ENCODE assay signal across 12 cellular contexts in genomic region chr6:42774201-42774600, GRCh38. TPM values are rescaled to one million over a fixed set of nuclear protein-coding genes. Genes with fewer than 3 reads are reported as not detected.
DNase-seq lines count a peak whose midpoint lies in the region; ATAC-seq lines count a peak whose summit lies in the region.
"Had no signal": no experiment of that assay in that cellular context is flagged by ENCODE, and none has a peak within 500 bp of the region (broad histone marks: within the 10 kb centered on the region; RNA-seq: fewer than 3 reads in every experiment).

No MANE protein-coding gene starts in this region.

- peak overlapping the region; percentile 23 for H3K27ac ChIP-seq in epithelial cell of prostate

- peak overlapping the region; percentile 99 for H3K27ac Mint-ChIP-seq in IgD-negative memory B cell
- H3K27ac Mint-ChIP-seq in activated CD4-positive, alpha-beta T cell treated with anti-CD3 and anti-CD28 coated beads, Interleukin-2, amount 10 ng/mL, durations not matched to agents 7 days and 5 days: peak overlapping the region; percentile 88
- H3K27ac Mint-ChIP-seq in stimulated activated naive B cell treated with anti-CD40 and anti-IgM and Interleukin-4, amounts not matched to agents 10 μg/mL and 1 μg/mL and 100 μg/mL, for 72 hours: peak overlapping the region; percentile 98
- H3K27ac Mint-ChIP-seq: nephron progenitor cell had no signal

- DNase-seq in activated CD4-positive, alpha-beta T cell treated with anti-CD3 and anti-CD28 coated beads, Interleukin-2, amount 10 ng/mL, durations not matched to agents 7 days and 5 days: peak; percentile 39
- no peak for DNase-seq in epithelial cell of prostate (ENCODE audit: low read depth, low spot score)
- no peak for DNase-seq in stimulated activated naive B cell treated with anti-CD40 and anti-IgM and Interleukin-4, amounts not matched to agents 10 μg/mL and 1 μg/mL and 100 μg/mL, for 72 hours
- no peak for DNase-seq in NCI-H82 treated with DMSO at 0.1 percent for 48 hours (lab: John Stamatoyannopoulos, UW; ENCODE audit: unreplicated experiment)
- no peak for DNase-seq in NCI-H1105 treated with DMSO at 0.1 percent for 48 hours (lab: John Stamatoyannopoulos, UW)
- DNase-seq: aorta, Caco-2, NCI-H1694, nephron progenitor cell had no signal

- no peaks in the 10 kb centered on the region for H3K36me3 Mint-ChIP-seq in IgD-negative memory B cell
- peaks cover 27% of the 10 kb centered on the region for H3K36me3 Mint-ChIP-seq in activated CD4-positive, alpha-beta T cell treated with anti-CD3 and anti-CD28 coated beads, Interleukin-2, amount 10 ng/mL, durations not matched to agents 7 days and 5 days (ENCODE audit: low read depth)
- H3K36me3 Mint-ChIP-seq in stimulated activated naive B cell treated with anti-CD40 and anti-IgM and Interleukin-4, amounts not matched to agents 10 μg/mL and 1 μg/mL and 100 μg/mL, for 72 hours: peaks cover 5 to 8% of the 10 kb centered on the region in 2 donors

- ATAC-seq in stimulated activated naive B cell treated with anti-CD40 and anti-IgM and Interleukin-4, amounts not matched to agents 10 μg/mL and 1 μg/mL and 100 μg/mL, for 72 hours (replicated peaks): no peak
- ATAC-seq in HG03378 (IDR thresholded peaks at IDR 0.05; ENCODE audit: unreplicated experiment): no peak

- peak overlapping the region; percentile 81 to 93 (median 88) for H3K4me3 Mint-ChIP-seq in IgD-negative memory B cell
- H3K4me3 Mint-ChIP-seq in activated CD4-positive, alpha-beta T cell treated with anti-CD3 and anti-CD28 coated beads, Interleukin-2, amount 10 ng/mL, durations not matched to agents 7 days and 5 days: peak overlapping the region; percentile 72
- peak overlapping the region; percentile 80 to 81 for H3K4me3 Mint-ChIP-seq in stimulated activated naive B cell treated with anti-CD40 and anti-IgM and Interleukin-4, amounts not matched to agents 10 μg/mL and 1 μg/mL and 100 μg/mL, for 72 hours
- H3K4me3 Mint-ChIP-seq: nephron progenitor cell had no signal

- H3K4me1 Mint-ChIP-seq in IgD-negative memory B cell: peaks cover 52 to 60% (median 58%) of the 10 kb centered on the region in 3 donors
- peaks cover 75% of the 10 kb centered on the region for H3K4me1 Mint-ChIP-seq in activated CD4-positive, alpha-beta T cell treated with anti-CD3 and anti-CD28 coated beads, Interleukin-2, amount 10 ng/mL, durations not matched to agents 7 days and 5 days
- peaks cover 49 to 66% of the 10 kb centered on the region in 2 donors for H3K4me1 Mint-ChIP-seq in stimulated activated naive B cell treated with anti-CD40 and anti-IgM and Interleukin-4, amounts not matched to agents 10 μg/mL and 1 μg/mL and 100 μg/mL, for 72 hours

- CTCF ChIA-PET in activated CD4-positive, alpha-beta T cell treated with anti-CD3 and anti-CD28 coated beads, Interleukin-2, amount 10 ng/mL, durations not matched to agents 7 days and 5 days (lab: Charles Lee): no interaction called here

- no peaks in the 10 kb centered on the region for H3K27me3 Mint-ChIP-seq in IgD-negative memory B cell
- H3K27me3 Mint-ChIP-seq in activated CD4-positive, alpha-beta T cell treated with anti-CD3 and anti-CD28 coated beads, Interleukin-2, amount 10 ng/mL, durations not matched to agents 7 days and 5 days: no peaks in the 10 kb centered on the region
- H3K27me3 Mint-ChIP-seq in stimulated activated naive B cell treated with anti-CD40 and anti-IgM and Interleukin-4, amounts not matched to agents 10 μg/mL and 1 μg/mL and 100 μg/mL, for 72 hours: no peaks in the 10 kb centered on the region

- no peaks in the 10 kb centered on the region for H3K9me3 Mint-ChIP-seq in IgD-negative memory B cell
- H3K9me3 Mint-ChIP-seq in activated CD4-positive, alpha-beta T cell treated with anti-CD3 and anti-CD28 coated beads, Interleukin-2, amount 10 ng/mL, durations not matched to agents 7 days and 5 days: no peaks in the 10 kb centered on the region
- no peaks in the 10 kb centered on the region for H3K9me3 Mint-ChIP-seq in stimulated activated naive B cell treated with anti-CD40 and anti-IgM and Interleukin-4, amounts not matched to agents 10 μg/mL and 1 μg/mL and 100 μg/mL, for 72 hours
- H3K9me3 Mint-ChIP-seq: nephron progenitor cell had no signal

- POLR2A ChIA-PET in activated CD4-positive, alpha-beta T cell treated with anti-CD3 and anti-CD28 coated beads, Interleukin-2, amount 10 ng/mL, durations not matched to agents 7 days and 5 days (lab: Charles Lee): no interaction called here

RNA-seq across cellular contexts. Expression of gene BICRAL, which starts 7.7 kb away (rescaled TPM):
- polyA plus RNA-seq in IgD-negative memory B cell: 4.7 TPM
- total RNA-seq in activated CD4-positive, alpha-beta T cell treated with anti-CD3 and anti-CD28 coated beads, Interleukin-2, amount 10 ng/mL, durations not matched to agents 7 days and 5 days: 10 to 100 TPM; 23.4 to 27.8 TPM

RNA-seq across cellular contexts. Expression of gene TBCC, which starts 28.3 kb away (rescaled TPM):
- polyA plus RNA-seq in IgD-negative memory B cell: 67.2 TPM
- total RNA-seq in activated CD4-positive, alpha-beta T cell treated with anti-CD3 and anti-CD28 coated beads, Interleukin-2, amount 10 ng/mL, durations not matched to agents 7 days and 5 days: 10 to 100 TPM; 37.1 to 38.6 TPM

RNA-seq across cellular contexts. Expression of gene PRPH2, which starts 51.8 kb away (rescaled TPM):
- polyA plus RNA-seq in IgD-negative memory B cell: not detected
- total RNA-seq in activated CD4-positive, alpha-beta T cell treated with anti-CD3 and anti-CD28 coated beads, Interleukin-2, amount 10 ng/mL, durations not matched to agents 7 days and 5 days: not detected
- total RNA-seq: Caco-2, HT1080 had no signal
